Comparison of ENCODE assay signal across 1 cellular context in genomic region chr9:124286292-124286931, GRCh38.
TF ChIP-seq lines count a peak whose summit lies in the region.

No MANE protein-coding gene starts in this region.

TF ChIP-seq in A549, 52 proteins besides CTCF, POLR2A, EP300 and RAD21 (continued from another document):
- TF ChIP-seq REST (IDR thresholded peaks at IDR 0.05) (no peak), ESRRA (IDR thresholded peaks at IDR 0.05; ENCODE audit: borderline replicate concordance, low read length) (no peak), NR3C1 (IDR thresholded peaks at IDR 0.05) (no peak), BHLHE40 (IDR thresholded peaks at IDR 0.05; ENCODE audit: low read depth, low read length) (0 out of 2 replicates have a peak, but pooled peaks have one; percentile 16), FOSL2 (IDR thresholded peaks at IDR 0.05) (0 out of 2 replicates have a peak, but pooled peaks have one; percentile 38), FOSL2 (CRISPR knock-in tag; IDR thresholded peaks at IDR 0.05) (peak; percentile 82), CHD2 (IDR thresholded peaks at IDR 0.05; ENCODE audit: low read length, partially characterized antibody) (no peak), MAFK (IDR thresholded peaks at IDR 0.05; ENCODE audit: partially characterized antibody) (peak; percentile 92), NFE2L2 (conservative IDR thresholded peaks at IDR 0.05; ENCODE audit: low read length) (no peak), FOSB (CRISPR knock-in tag; IDR thresholded peaks at IDR 0.05) (no peak), JUN (IDR thresholded peaks at IDR 0.05) (peak; percentile 23 to 39; a peak in 1 of 5 replicates), CEBPB (IDR thresholded peaks at IDR 0.05) (peak in 1 of 2 experiments; percentile 76; a peak in 2 of 4 replicates), HOXB13 (CRISPR knock-in tag; IDR thresholded peaks at IDR 0.05; ENCODE audit: low read depth) (no peak), EHF (CRISPR knock-in tag; IDR thresholded peaks at IDR 0.05) (no peak), RNF2 (IDR thresholded peaks at IDR 0.05; ENCODE audit: borderline replicate concordance, low read depth) (no peak), RARB (CRISPR knock-in tag; IDR thresholded peaks at IDR 0.05) (no peak), SMC3 (IDR thresholded peaks at IDR 0.05) (0 out of 3 replicates have a peak, but pooled peaks have one; percentile 4), ZC3H11A (IDR thresholded peaks at IDR 0.05) (no peak), CHD4 (IDR thresholded peaks at IDR 0.05; ENCODE audit: borderline replicate concordance) (no peak), HEYL (CRISPR knock-in tag; IDR thresholded peaks at IDR 0.05) (no peak), JUNB (IDR thresholded peaks at IDR 0.05) (peak; percentile 33; the same call in 1 of the 2 replicates), KDM5A (IDR thresholded peaks at IDR 0.05) (no peak), HDAC2 (IDR thresholded peaks at IDR 0.05) (no peak), PHF8 (IDR thresholded peaks at IDR 0.05; ENCODE audit: borderline replicate concordance, low read depth) (no peak), FOXS1 (CRISPR knock-in tag; IDR thresholded peaks at IDR 0.05) (no peak)
- TF ChIP-seq, protein P1, sequence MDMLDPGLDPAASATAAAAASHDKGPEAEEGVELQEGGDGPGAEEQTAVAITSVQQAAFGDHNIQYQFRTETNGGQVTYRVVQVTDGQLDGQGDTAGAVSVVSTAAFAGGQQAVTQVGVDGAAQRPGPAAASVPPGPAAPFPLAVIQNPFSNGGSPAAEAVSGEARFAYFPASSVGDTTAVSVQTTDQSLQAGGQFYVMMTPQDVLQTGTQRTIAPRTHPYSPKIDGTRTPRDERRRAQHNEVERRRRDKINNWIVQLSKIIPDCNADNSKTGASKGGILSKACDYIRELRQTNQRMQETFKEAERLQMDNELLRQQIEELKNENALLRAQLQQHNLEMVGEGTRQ (IDR thresholded peaks at IDR 0.05) = no peak
